Comparison of ENCODE assay signal across 21 cellular contexts in the genomic region with DNA sequence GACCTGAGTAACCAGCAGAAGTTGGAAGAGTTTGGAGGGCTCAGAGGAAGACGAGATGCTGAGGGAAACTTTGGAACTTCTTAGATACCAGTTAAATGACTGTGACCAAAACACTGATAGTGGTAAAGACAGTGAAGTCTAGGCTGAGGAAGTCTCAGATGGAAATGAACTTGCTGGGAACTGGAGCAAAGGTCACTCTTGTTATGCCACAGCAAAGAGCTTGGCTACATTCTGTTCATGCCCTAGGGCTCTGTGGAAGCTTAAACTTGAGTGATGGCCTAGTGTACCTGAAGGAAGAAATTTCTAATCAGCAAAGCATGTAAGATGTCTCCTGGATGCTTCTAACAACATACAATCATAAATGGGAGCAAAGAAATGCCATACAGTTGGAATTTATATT.
"Had no signal": no experiment of that assay in that cellular context is flagged by ENCODE, and none has a peak within 500 bp of the region (broad histone marks: within the 10 kb centered on the region; RNA-seq: fewer than 3 reads in every experiment).

No MANE protein-coding gene starts in this region.

- DNase-seq: activated B cell treated with CpG ODN at 0.5 μM for 24 hours; activated CD4-positive, alpha-beta memory T cell treated with anti-CD3 and anti-CD28 coated beads for 36 hours; activated CD4-positive, alpha-beta T cell treated with anti-CD3 and anti-CD28 coated beads for 48 hours; activated effector memory CD4-positive, alpha-beta T cell treated with Interleukin-2 at 50 U/mL for 16 hours; activated naive CD4-positive, alpha-beta T cell treated with anti-CD3 and anti-CD28 coated beads for 36 hours; activated naive CD8-positive, alpha-beta T cell treated with anti-CD3 and anti-CD28 coated beads, Interleukin-2, amount 10 ng/mL, durations not matched to agents 7 days and 5 days; activated T-cell treated with anti-CD3 and anti-CD28 coated beads, Interleukin-2, amount 50 U/mL, for 72 hours; body of pancreas; cortex of kidney; heart right ventricle; kidney glomerular epithelial cell; left ventricle myocardium superior; mammary epithelial cell; midbrain; stimulated activated CD4-positive, alpha-beta T cell treated with anti-CD3 and anti-CD28 coated beads, Interleukin-1b, Interleukin-23, amount 100 ng/mL, for 48 hours; stimulated activated naive CD8-positive, alpha-beta T cell treated with anti-CD3 and anti-CD28 coated beads, Interleukin-15, amount 100 ng/mL, for 72 hours; T1000 had no signal

- H3K4me3 ChIP-seq: body of pancreas, cardiac muscle cell, heart right ventricle, right atrium auricular region, suprapubic skin, tibial nerve had no signal
